In the genomic region with DNA sequence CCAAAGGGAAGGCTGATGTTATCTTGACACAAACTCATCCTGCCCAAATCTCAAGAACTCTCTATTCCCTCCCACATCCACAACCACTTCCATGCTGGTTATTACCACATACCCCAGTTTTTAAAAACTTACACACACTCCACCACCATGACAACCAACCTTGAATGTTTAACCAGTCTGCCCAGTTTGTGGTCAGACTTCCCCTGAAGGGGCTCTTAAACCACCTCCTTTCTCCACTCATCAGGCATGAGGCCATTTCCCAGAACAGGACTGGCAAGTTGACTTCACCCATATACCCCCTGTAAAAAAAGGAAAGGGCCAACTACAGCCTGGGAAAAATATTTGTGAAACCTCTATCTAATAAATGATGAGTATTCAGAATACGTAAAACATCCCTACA, we compare ENCODE assay signal across 1 cellular context.
TF ChIP-seq lines count a peak whose summit lies in the region.

No MANE protein-coding gene starts in this region.

TF ChIP-seq in K562, 482 proteins besides CTCF, POLR2A, EP300 and RAD21:
- no peak for TF ChIP-seq MTA3 (IDR thresholded peaks at IDR 0.05; ENCODE audit: borderline replicate concordance)
